ENCODE assay signal across 8 cellular contexts in the genomic region with DNA sequence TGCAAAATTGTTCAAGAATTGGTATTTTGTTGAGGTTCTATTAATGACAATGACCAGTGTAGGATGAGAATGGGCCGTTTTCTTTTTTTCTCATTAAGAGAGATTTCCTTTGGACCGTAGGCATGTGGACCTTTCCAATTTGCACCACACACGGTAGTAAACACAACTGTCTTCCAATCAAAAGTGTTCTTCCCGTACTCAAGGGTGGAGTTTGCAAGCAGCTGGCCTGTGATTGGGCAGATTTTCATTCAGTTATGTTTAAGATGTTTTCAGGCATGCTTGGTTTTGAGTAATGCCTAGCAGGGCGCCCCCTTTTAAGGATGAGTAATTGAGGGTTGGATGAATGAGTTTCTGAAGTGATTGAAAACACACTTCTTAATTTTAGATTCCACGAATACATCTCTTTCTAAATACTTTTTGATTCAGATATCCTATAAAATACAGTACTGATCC. TPM values are rescaled to one million over a fixed set of nuclear protein-coding genes. Genes with fewer than 3 reads are reported as not detected.
A peak's percentile ranks its signal among the peaks of the same experiment; 100 is the strongest.
DNase-seq lines count a peak whose midpoint lies in the region; TF ChIP-seq lines count a peak whose summit lies in the region.

No MANE protein-coding gene starts in this region.

- no peaks in the 10 kb centered on the region for H3K9me3 ChIP-seq in HEK293 (ENCODE audit: control insufficient read depth, insufficient read depth, low read depth, low read length)
- peaks cover 3% of the 10 kb centered on the region for H3K9me3 ChIP-seq in fibroblast of lung (ENCODE audit: control insufficient read depth, insufficient read depth, low read depth, low read length)
- no peaks in the 10 kb centered on the region for H3K9me3 ChIP-seq in parathyroid adenoma (ENCODE audit: control insufficient read depth, low read length)

- H3K4me1 ChIP-seq in HEK293 (ENCODE audit: control insufficient read depth, insufficient read depth, low read length) (peaks cover 21% of the 10 kb centered on the region), fibroblast of lung (ENCODE audit: control insufficient read depth, extremely low read depth, insufficient read depth, low read length) (no peaks in the 10 kb centered on the region), parathyroid adenoma (peaks cover 13% of the 10 kb centered on the region)

- H3K79me2 ChIP-seq in fibroblast of lung (ENCODE audit: control insufficient read depth, insufficient read depth, low read length) (peaks cover 62% of the 10 kb centered on the region), parathyroid adenoma (peaks cover 40% of the 10 kb centered on the region)

- in situ Hi-C loops in G401 (cut with HindIII; ENCODE audit: low sequenced_read_pairs): no loop called here

- TF ChIP-seq CTCF in HEK293 (tag by site-specific recombination; IDR thresholded peaks at IDR 0.05) (no peak), fibroblast of lung (conservative IDR thresholded peaks at IDR 0.05 in 1 of 2, IDR thresholded peaks at IDR 0.05 in 1 of 2; ENCODE audit: low read depth in 1 of 2, low read length in 2 of 2) (no peak), parathyroid adenoma (IDR thresholded peaks at IDR 0.05) (no peak)

- DNase-seq in G401 (ENCODE audit: low spot score) (peak; percentile 83), NCI-H82 treated with DMSO at 0.1 percent for 48 hours (lab: John Stamatoyannopoulos, UW; ENCODE audit: unreplicated experiment) (peak; percentile 25), activated T-cell treated with anti-CD3 and anti-CD28 coated beads for 4 hours (peak; percentile 29), fibroblast of lung (ENCODE audit: low read depth in 2 of 2) (peak; percentile 68 to 88), NCI-H1105 (lab: John Stamatoyannopoulos, UW) (no peak), NCI-H128 (lab: John Stamatoyannopoulos, UW; ENCODE audit: unreplicated experiment) (no peak)

- H3K27ac ChIP-seq in HEK293 (ENCODE audit: extremely low read depth, low read depth, low read length) (no peak overlapping the region), fibroblast of lung (ENCODE audit: insufficient read depth, low read length) (no peak overlapping the region), parathyroid adenoma (peak overlapping the region; percentile 92)

- no peak overlapping the region for H2AFZ ChIP-seq in fibroblast of lung (ENCODE audit: low read length)
- no peak overlapping the region for H2AFZ ChIP-seq in parathyroid adenoma

- H3K9ac ChIP-seq in fibroblast of lung (ENCODE audit: insufficient read depth, low read length) (no peak overlapping the region), parathyroid adenoma (no peak overlapping the region)

- peak overlapping the region; percentile 60 for H3K4me2 ChIP-seq in fibroblast of lung (ENCODE audit: extremely low read depth, insufficient read depth, low read length)
- peak overlapping the region; percentile 59 for H3K4me2 ChIP-seq in parathyroid adenoma (ENCODE audit: low read length)

- H3K4me3 ChIP-seq in HEK293 (ENCODE audit: low read depth, low read length) (peak overlapping the region; percentile 83), fibroblast of lung (replicated peaks in 1 of 4; ENCODE audit: control extremely low read depth in 1 of 4, insufficient read depth in 1 of 4, low read depth in 3 of 4, low read length in 4 of 4) (peak overlapping the region in 3 of 4 experiments; percentile 67 to 95 (median 89)), parathyroid adenoma (ENCODE audit: low read depth, low read length) (no peak overlapping the region)

- POLR2A ChIA-PET in HEK293 (lab: Yijun Ruan, JAX): interaction anchor here (0.8 to 4.6 kb wide), 5 partner anchors 17 to 176 kb away, joined by 3 to 114 read pairs (median 5); a partner anchor contains a TSS

- H3K36me3 ChIP-seq in HEK293 (ENCODE audit: control insufficient read depth in 2 of 2, insufficient read depth in 1 of 2, low read length in 2 of 2) (peaks cover 0 to 5% of the 10 kb centered on the region in 2 experiments; a peak in 2 of 3 replicates), fibroblast of lung (ENCODE audit: control insufficient read depth, insufficient read depth, low read length) (no peaks in the 10 kb centered on the region), parathyroid adenoma (ENCODE audit: control insufficient read depth, insufficient read depth, low read length) (no peaks in the 10 kb centered on the region)

- CTCF ChIA-PET in HEK293 (lab: Yijun Ruan, JAX): interaction anchor here (1.0 to 7.0 kb wide), 8 partner anchors 15 to 192 kb away, joined by 3 to 273 read pairs (median 7); a partner anchor contains a TSS

- no peaks in the 10 kb centered on the region for H4K20me1 ChIP-seq in fibroblast of lung (ENCODE audit: control insufficient read depth, extremely low read depth, insufficient read depth, low read length)

- no peaks in the 10 kb centered on the region for H3K27me3 ChIP-seq in fibroblast of lung (ENCODE audit: control insufficient read depth, insufficient read depth, low read length)
- H3K27me3 ChIP-seq in parathyroid adenoma (ENCODE audit: control insufficient read depth, insufficient read depth, low read length): no peaks in the 10 kb centered on the region

TF ChIP-seq in HEK293, 187 proteins besides CTCF, POLR2A, EP300 and RAD21 (continues in another document):
- no peak for TF ChIP-seq ZNF747 (tag by site-specific recombination; IDR thresholded peaks at IDR 0.05)
- TF ChIP-seq ZNF561 (tag by site-specific recombination; IDR thresholded peaks at IDR 0.05; ENCODE audit: borderline replicate concordance): 0 out of 2 replicates have a peak, but pooled peaks have one; percentile 50
- TF ChIP-seq ZIC2 (tag by site-specific recombination; IDR thresholded peaks at IDR 0.05): 0 out of 2 replicates have a peak, but pooled peaks have one; percentile 16
- peak; percentile 76; the same call in 1 of the 2 replicates for TF ChIP-seq ZNF184 (tag by site-specific recombination; IDR thresholded peaks at IDR 0.05)
- TF ChIP-seq PRDM1 (tag by site-specific recombination; IDR thresholded peaks at IDR 0.05): peak; percentile 15; the same call in 1 of the 2 replicates
- TF ChIP-seq, protein P1, sequence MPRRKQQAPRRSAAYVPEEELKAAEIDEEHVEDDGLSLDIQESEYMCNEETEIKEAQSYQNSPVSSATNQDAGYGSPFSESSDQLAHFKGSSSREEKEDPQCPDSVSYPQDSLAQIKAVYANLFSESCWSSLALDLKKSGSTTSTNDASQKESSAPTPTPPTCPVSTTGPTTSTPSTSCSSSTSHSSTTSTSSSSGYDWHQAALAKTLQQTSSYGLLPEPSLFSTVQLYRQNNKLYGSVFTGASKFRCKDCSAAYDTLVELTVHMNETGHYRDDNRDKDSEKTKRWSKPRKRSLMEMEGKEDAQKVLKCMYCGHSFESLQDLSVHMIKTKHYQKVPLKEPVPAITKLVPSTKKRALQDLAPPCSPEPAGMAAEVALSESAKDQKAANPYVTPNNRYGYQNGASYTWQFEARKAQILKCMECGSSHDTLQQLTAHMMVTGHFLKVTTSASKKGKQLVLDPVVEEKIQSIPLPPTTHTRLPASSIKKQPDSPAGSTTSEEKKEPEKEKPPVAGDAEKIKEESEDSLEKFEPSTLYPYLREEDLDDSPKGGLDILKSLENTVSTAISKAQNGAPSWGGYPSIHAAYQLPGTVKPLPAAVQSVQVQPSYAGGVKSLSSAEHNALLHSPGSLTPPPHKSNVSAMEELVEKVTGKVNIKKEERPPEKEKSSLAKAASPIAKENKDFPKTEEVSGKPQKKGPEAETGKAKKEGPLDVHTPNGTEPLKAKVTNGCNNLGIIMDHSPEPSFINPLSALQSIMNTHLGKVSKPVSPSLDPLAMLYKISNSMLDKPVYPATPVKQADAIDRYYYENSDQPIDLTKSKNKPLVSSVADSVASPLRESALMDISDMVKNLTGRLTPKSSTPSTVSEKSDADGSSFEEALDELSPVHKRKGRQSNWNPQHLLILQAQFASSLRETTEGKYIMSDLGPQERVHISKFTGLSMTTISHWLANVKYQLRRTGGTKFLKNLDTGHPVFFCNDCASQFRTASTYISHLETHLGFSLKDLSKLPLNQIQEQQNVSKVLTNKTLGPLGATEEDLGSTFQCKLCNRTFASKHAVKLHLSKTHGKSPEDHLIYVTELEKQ (tag by site-specific recombination; IDR thresholded peaks at IDR 0.05; ENCODE audit: borderline replicate concordance): no peak
- TF ChIP-seq SP7 (tag by site-specific recombination; IDR thresholded peaks at IDR 0.05): peak; percentile 68
- TF ChIP-seq, protein P2, sequence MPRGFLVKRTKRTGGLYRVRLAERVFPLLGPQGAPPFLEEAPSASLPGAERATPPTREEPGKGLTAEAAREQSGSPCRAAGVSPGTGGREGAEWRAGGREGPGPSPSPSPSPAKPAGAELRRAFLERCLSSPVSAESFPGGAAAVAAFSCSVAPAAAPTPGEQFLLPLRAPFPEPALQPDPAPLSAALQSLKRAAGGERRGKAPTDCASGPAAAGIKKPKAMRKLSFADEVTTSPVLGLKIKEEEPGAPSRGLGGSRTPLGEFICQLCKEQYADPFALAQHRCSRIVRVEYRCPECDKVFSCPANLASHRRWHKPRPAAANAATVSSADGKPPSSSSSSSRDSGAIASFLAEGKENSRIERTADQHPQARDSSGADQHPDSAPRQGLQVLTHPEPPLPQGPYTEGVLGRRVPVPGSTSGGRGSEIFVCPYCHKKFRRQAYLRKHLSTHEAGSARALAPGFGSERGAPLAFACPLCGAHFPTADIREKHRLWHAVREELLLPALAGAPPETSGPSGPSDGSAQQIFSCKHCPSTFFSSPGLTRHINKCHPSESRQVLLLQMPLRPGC (tag by site-specific recombination; IDR thresholded peaks at IDR 0.05): peak; percentile 66
- peak; percentile 32; the same call in 1 of the 2 replicates for TF ChIP-seq ZNF366 (tag by site-specific recombination; conservative IDR thresholded peaks at IDR 0.05)

RNA-seq across cellular contexts. Expression of a gene that starts 2.5 kb away (rescaled TPM):
- total RNA-seq in G401 (2014; rRNA removed; shearing (Covaris generic)): 56.3 and 72.0 TPM in 2 replicates
- total RNA-seq in fibroblast of lung: 39.8 and 49.4 TPM in 2 replicates
- polyA plus RNA-seq in fibroblast of lung: 23.6 and 25.7 TPM in 2 replicates
- 20.6 and 22.3 TPM in 2 replicates for polyA plus RNA-seq in fibroblast of lung (2012)
- 24.1 and 25.7 TPM in 2 replicates for polyA minus RNA-seq in fibroblast of lung (ENCODE audit: low replicate concordance)

RNA-seq across cellular contexts. Expression of a gene that starts 16.9 kb away (rescaled TPM):
- 57.3 and 76.4 TPM in 2 replicates for total RNA-seq in G401 (2014; rRNA removed; shearing (Covaris generic))
- 36.0 and 44.9 TPM in 2 replicates for total RNA-seq in fibroblast of lung
- polyA plus RNA-seq in fibroblast of lung: 30.3 and 33.8 TPM in 2 replicates
- polyA plus RNA-seq in fibroblast of lung (2012): 18.8 and 23.0 TPM in 2 replicates
- polyA minus RNA-seq in fibroblast of lung (ENCODE audit: low replicate concordance): 41.8 and 61.1 TPM in 2 replicates

RNA-seq across cellular contexts. Expression of a gene that starts 23.3 kb away (rescaled TPM):
- total RNA-seq in G401 (2014; rRNA removed; shearing (Covaris generic)): 39.8 and 57.5 TPM in 2 replicates
- total RNA-seq in fibroblast of lung: 0.26 and 3.0 TPM in 2 replicates
- polyA plus RNA-seq in fibroblast of lung: 2.4 and 9.9 TPM in 2 replicates
- polyA plus RNA-seq in fibroblast of lung (2012): 1.5 and 6.2 TPM in 2 replicates
- polyA minus RNA-seq in fibroblast of lung (ENCODE audit: low replicate concordance): 3.0 TPM in 1 of 2 replicates, not detected in the other

Comparison
In these comparisons a context has a peak if more than half of its experiments do, and no peak if none do; other contexts are left out.
1. DNase-seq: peak in G401 (single experiment), NCI-H82 treated with DMSO at 0.1 percent for 48 hours (single experiment), activated T-cell treated with anti-CD3 and anti-CD28 coated beads for 4 hours (single experiment) and fibroblast of lung (2 of 2); none in NCI-H1105 (single experiment) and NCI-H128 (single experiment).
2. RNA of a gene that starts 23.3 kb away (total RNA-seq): 39.8 to 57.5 TPM in G401; 0.26 to 3.0 TPM in fibroblast of lung; every median in the first group is over 10 times any median in the second.